ENCODE assay signal across 8 cellular contexts in the genomic region with DNA sequence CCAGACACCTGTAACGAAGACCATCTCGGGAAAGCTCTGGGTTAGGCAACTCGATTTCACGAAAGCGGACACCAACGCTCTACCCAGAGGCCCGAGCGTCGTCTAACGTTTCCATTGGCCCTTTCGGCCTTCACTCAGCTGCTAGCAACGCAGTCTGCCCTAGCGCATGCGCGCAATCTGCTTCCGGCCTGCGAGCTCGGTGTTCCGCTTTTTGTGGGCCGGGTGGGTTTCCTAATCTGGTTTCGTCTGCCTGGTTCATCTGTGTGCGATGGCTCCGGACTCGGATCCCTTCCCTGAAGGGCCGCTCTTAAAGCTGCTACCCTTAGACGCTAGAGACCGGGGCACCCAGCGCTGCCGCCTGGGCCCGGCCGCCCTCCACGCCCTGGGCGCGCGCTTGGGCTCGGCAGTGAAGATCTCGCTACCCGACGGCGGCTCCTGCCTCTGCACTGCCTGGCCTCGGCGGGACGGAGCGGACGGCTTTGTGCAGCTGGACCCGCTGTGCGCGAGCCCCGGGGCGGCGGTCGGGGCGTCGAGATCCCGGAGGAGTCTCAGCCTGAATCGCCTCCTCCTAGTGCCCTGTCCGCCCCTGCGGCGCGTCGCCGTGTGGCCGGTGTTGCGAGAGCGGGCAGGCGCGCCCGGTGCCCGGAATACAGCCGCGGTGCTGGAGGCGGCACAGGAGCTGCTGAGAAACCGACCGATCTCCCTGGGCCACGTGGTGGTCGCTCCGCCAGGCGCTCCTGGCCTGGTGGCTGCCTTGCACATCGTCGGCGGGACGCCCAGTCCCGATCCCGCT. TPM values are rescaled to one million over a fixed set of nuclear protein-coding genes. Genes with fewer than 3 reads are reported as not detected.
A peak's percentile ranks its signal among the peaks of the same experiment; 100 is the strongest.
DNase-seq lines count a peak whose midpoint lies in the region; ATAC-seq, FAIRE-seq and TF ChIP-seq lines count a peak whose summit lies in the region.

No MANE protein-coding gene starts in this region.

- no peak for TF ChIP-seq EP300 in transverse colon (IDR thresholded peaks at IDR 0.05; ENCODE audit: low read depth)

- ATAC-seq in HG02840 (IDR thresholded peaks at IDR 0.05; ENCODE audit: low FRiP score, unreplicated experiment) (peak; percentile 93), heart left ventricle (peak; percentile 98 to 99 (median 98))

- 0 to 1% (median 0%) methylated on average over 81 to 84 of the region's 84 CpGs for whole genome bisulfite sequencing in adipose tissue, 3 donors
- 0 to 1% (median 0%) methylated on average over 53 to 84 of the region's 84 CpGs for WGBS in heart left ventricle, 4 donors
- WGBS in trophoblast cell (ENCODE audit: extremely low coverage, insufficient coverage, insufficient read length), result no CpG with 5 or more reads among the region's 84 CpGs
- WGBS in transverse colon (ENCODE audit: low coverage in 1 of 2), 2 donors, result 0% methylated on average over 46 of the region's 84 CpGs; no CpG with 5 or more reads in 1 of the 2 donors

- peak overlapping the region; percentile 12 for H3K18ac ChIP-seq in trophoblast cell (ENCODE audit: low read length)

- H2BK5ac ChIP-seq in trophoblast cell (ENCODE audit: low read depth, low read length, poor library complexity), result peak overlapping the region; percentile 48

- H3K4me3 ChIP-seq in heart left ventricle, result peak overlapping the region; percentile 68 to 98 (median 86)
- peak overlapping the region; percentile 95 for H3K4me3 ChIP-seq in trophoblast cell (ENCODE audit: low read depth, low read length)
- H3K4me3 ChIP-seq in transverse colon, result peak overlapping the region; percentile 79 to 90 (median 84)

- H3K79me1 ChIP-seq in trophoblast cell (ENCODE audit: low read length), result peaks cover 9% of the 10 kb centered on the region

- H3K27me3 ChIP-seq in heart left ventricle (no peaks in the 10 kb centered on the region), trophoblast cell (ENCODE audit: insufficient read depth, low read length) (no peaks in the 10 kb centered on the region), transverse colon (no peaks in the 10 kb centered on the region)

- DNase-seq in GM12892 (ENCODE audit: insufficient read length), result peak; percentile 80
- DNase-seq in NCI-H1436 (lab: John Stamatoyannopoulos, UW), result peak; percentile 95
- DNase-seq in SW480 (ENCODE audit: low spot score), result peak; percentile 95
- peak; percentile 98 to 99 (median 98) for DNase-seq in heart left ventricle
- peak; percentile 100 for DNase-seq in trophoblast cell
- peak; percentile 96 for DNase-seq in transverse colon

- TF ChIP-seq CTCF in heart left ventricle (IDR thresholded peaks at IDR 0.05) (peak in 1 of 12 donors; percentile 5), transverse colon (IDR thresholded peaks at IDR 0.05) (peak in 1 of 5 experiments; percentile 33)

- peak overlapping the region; percentile 59 for H3K14ac ChIP-seq in trophoblast cell (ENCODE audit: low read length)

- in situ Hi-C loops in transverse colon (cut with MboI; ENCODE audit: low pct_ligation_motif_present in 1 of 4, low pct_unique_long_range_greater_than_20kb in 1 of 4, low sequenced_read_pairs in 3 of 4), result no loop called here

- peak overlapping the region; percentile 9 for H3K4ac ChIP-seq in trophoblast cell (ENCODE audit: low read depth, low read length)

- peaks cover 0 to 26% (median 22%) of the 10 kb centered on the region in 9 donors for H3K36me3 ChIP-seq in heart left ventricle
- peaks cover 5 to 6% of the 10 kb centered on the region in 2 experiments for H3K36me3 ChIP-seq in trophoblast cell (ENCODE audit: control insufficient read depth in 1 of 2, insufficient read depth in 2 of 2, low read length in 2 of 2)
- peaks cover 0 to 12% (median 6%) of the 10 kb centered on the region in 4 donors for H3K36me3 ChIP-seq in transverse colon

- TF ChIP-seq POLR2A in GM12892 (IDR thresholded peaks at IDR 0.05; ENCODE audit: low read depth, low read length) (peak; percentile 94), heart left ventricle (IDR thresholded peaks at IDR 0.05) (peak in 1 of 2 donors; percentile 74), transverse colon (IDR thresholded peaks at IDR 0.05) (peak; percentile 81)

- no peak overlapping the region for H2BK12ac ChIP-seq in trophoblast cell (ENCODE audit: low read length)

- peaks cover 10% of the 10 kb centered on the region for H3K79me2 ChIP-seq in trophoblast cell (ENCODE audit: control insufficient read depth, insufficient read depth, low read length, poor library complexity)

- FAIRE-seq in GM12892 (lab: Jason Lieb, UNC), result peak; percentile 99

- H3K9ac ChIP-seq in trophoblast cell (ENCODE audit: low read length), result peak overlapping the region; percentile 91

- peak overlapping the region; percentile 85 for H3K4me2 ChIP-seq in trophoblast cell (ENCODE audit: low read length)

- peaks cover 0 to 35% (median 19%) of the 10 kb centered on the region in 12 donors for H3K4me1 ChIP-seq in heart left ventricle
- H3K4me1 ChIP-seq in trophoblast cell (ENCODE audit: control insufficient read depth in 1 of 2, insufficient read depth in 2 of 2, low read length in 2 of 2), result no peaks in the 10 kb centered on the region
- peaks cover 7 to 33% (median 22%) of the 10 kb centered on the region in 4 donors for H3K4me1 ChIP-seq in transverse colon

- H4K12ac ChIP-seq in trophoblast cell (ENCODE audit: low read depth, low read length), result peak overlapping the region; percentile 85

- H4K8ac ChIP-seq in trophoblast cell (ENCODE audit: low read depth, low read length), result peak overlapping the region; percentile 91

- H3K27ac ChIP-seq in adipose tissue (ENCODE audit: low read depth, low read length), result peak overlapping the region; percentile 53
- peak overlapping the region; percentile 77 to 97 (median 90) for H3K27ac ChIP-seq in heart left ventricle
- peak overlapping the region; percentile 67 for H3K27ac ChIP-seq in trophoblast cell (ENCODE audit: low read depth, low read length)
- H3K27ac ChIP-seq in transverse colon, result peak overlapping the region; percentile 95 to 98 (median 96)

- peak overlapping the region; percentile 49 for H2BK120ac ChIP-seq in trophoblast cell (ENCODE audit: insufficient read depth, low read length, poor library complexity)

- peak overlapping the region; percentile 60 for H4K91ac ChIP-seq in trophoblast cell (ENCODE audit: low read depth, low read length)

- intact Hi-C loops in heart left ventricle (cut with DNase I), result loop anchor here in 9 of 10 donors (1.0 to 10.0 kb wide), 14 partner anchors 95 to 240 kb away; partner anchors contain the start of gene BLOC1S6 (in 3 of the 9)
- intact Hi-C loops in transverse colon (cut with DNase I; ENCODE audit: low total_unique reads), result loop anchor here (2.0 kb wide), 1 partner anchor 24 kb away; the partner anchor contains the start of gene GATM

- H2AK5ac ChIP-seq in trophoblast cell (ENCODE audit: low read length), result no peak overlapping the region

- no peak overlapping the region for H3K23ac ChIP-seq in trophoblast cell (ENCODE audit: low read length)

- no peaks in the 10 kb centered on the region for H3K9me3 ChIP-seq in heart left ventricle
- H3K9me3 ChIP-seq in trophoblast cell (ENCODE audit: insufficient read depth, low read depth, low read length), result no peaks in the 10 kb centered on the region
- H3K9me3 ChIP-seq in transverse colon, result no peaks in the 10 kb centered on the region

- H2AFZ ChIP-seq in trophoblast cell (ENCODE audit: insufficient read depth, low read length, poor library complexity), result peak overlapping the region; percentile 53

RNA-seq across cellular contexts. Expression of gene GATM, which starts 24.0 kb away (rescaled TPM):
- 81.7 TPM for polyA plus RNA-seq in GM12892 (2012; ENCODE audit: missing spikeins)
- polyA plus RNA-seq in adipose tissue, result 100 to 1,000 TPM in 1 of 3 donors, 1 to 10 TPM in 2; 6.2 to 692 (median 8.1) TPM
- 100 to 1,000 TPM in 1 of 9 donors, 10 to 100 TPM in 8; 12.9 to 121 (median 29.7) TPM for total RNA-seq in heart left ventricle
- polyA plus RNA-seq in heart left ventricle, result 1 to 10 TPM; 8.3 to 9.1 TPM
- 0.53 TPM in 2 replicates for polyA plus RNA-seq in trophoblast cell (2013)
- total RNA-seq in transverse colon, result 10 to 100 TPM; 15.9 to 96.9 (median 18.6) TPM

Comparison
In these comparisons a context has a peak if more than half of its experiments do, and no peak if none do; other contexts are left out.
1. Peak in every context shown above with its lines: DNase-seq, ATAC-seq, H3K4me3 ChIP-seq and H3K27ac ChIP-seq.